ENCODE assay signal across 18 cellular contexts in the genomic region with DNA sequence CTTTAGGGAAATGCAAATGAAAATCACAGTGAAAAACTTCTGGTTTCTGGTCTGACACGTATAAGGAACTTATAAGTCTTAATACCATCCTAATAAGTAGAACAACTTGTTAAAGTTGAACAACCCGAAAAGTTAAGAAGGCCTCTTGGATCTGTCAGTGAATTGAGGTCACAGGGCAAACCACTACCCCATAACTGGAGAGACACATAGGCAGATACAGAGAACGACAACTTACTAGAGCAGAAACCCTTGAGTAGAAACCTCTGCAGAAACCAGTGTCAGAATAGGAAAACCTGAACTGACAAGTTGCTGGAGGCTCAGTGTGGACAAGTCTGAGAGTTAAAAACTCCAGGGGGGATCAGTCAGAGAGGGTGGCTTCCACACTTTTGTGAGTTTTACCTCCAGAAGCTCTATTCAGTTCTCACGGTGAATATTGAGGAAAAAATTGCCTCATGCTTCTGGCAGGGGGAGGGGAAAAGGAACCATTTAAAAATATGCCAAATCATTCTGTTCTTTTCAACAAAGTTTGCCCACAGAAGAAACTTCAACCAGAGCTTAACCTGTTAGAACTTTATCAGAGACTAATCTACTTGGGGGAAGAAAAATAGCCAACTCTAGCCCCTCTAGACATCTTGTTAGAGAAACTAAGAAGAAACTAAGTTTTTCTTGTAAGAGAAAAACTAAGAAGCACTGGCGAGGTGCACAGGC.
"Had no signal": no experiment of that assay in that cellular context is flagged by ENCODE, and none has a peak within 500 bp of the region (broad histone marks: within the 10 kb centered on the region; RNA-seq: fewer than 3 reads in every experiment).

No MANE protein-coding gene starts in this region.

- H3K4me2 ChIP-seq: neural progenitor cell had no signal

- H2AFZ ChIP-seq: neural progenitor cell had no signal

- H3K27me3 Mint-ChIP-seq: stimulated activated memory B cell treated with anti-CD40 and anti-IgM and Interleukin-4, amounts not matched to agents 10 μg/mL and 1 μg/mL and 100 μg/mL, for 72 hours had no signal

- H3K4me1 Mint-ChIP-seq: mesothelial cell of epicardium; neural progenitor cell; stimulated activated memory B cell treated with anti-CD40 and anti-IgM and Interleukin-4, amounts not matched to agents 10 μg/mL and 1 μg/mL and 100 μg/mL, for 72 hours; T-cell had no signal

- H3K4me1 ChIP-seq: neural progenitor cell, pancreas, vagina had no signal

- DNase-seq: activated CD4-positive, alpha-beta T cell treated with anti-CD3 and anti-CD28 coated beads, Interleukin-2, amount 50 U/mL, for 48 hours; activated CD8-positive, alpha-beta memory T cell treated with anti-CD3 and anti-CD28 coated beads, Interleukin-2, amount 10 ng/mL, durations not matched to agents 7 days and 5 days; activated naive CD4-positive, alpha-beta T cell treated with anti-CD3 and anti-CD28 coated beads for 36 hours; activated T-cell treated with anti-CD3 and anti-CD28 coated beads, Interleukin-2, amount 50 U/mL, for 1 hour; hypothalamus; kidney glomerular epithelial cell; pancreas; stimulated activated CD4-positive, alpha-beta T cell treated with anti-CD3 and anti-CD28 coated beads, Interleukin-2, amount 100 ng/mL, for 48 hours; T-cell; T1000; tibial artery; WERI-Rb-1 had no signal

- H3K4me3 ChIP-seq: neural progenitor cell, pancreas, tibial artery, vagina had no signal

- ATAC-seq: activated CD8-positive, alpha-beta memory T cell treated with anti-CD3 and anti-CD28 coated beads, Interleukin-2, amount 10 ng/mL, durations not matched to agents 7 days and 5 days; esophagus mucosa; pancreas; stimulated activated memory B cell treated with anti-CD40 and anti-IgM and Interleukin-4, amounts not matched to agents 10 μg/mL and 1 μg/mL and 100 μg/mL, for 72 hours; T-cell had no signal

- H3K9ac ChIP-seq: neural progenitor cell had no signal

- H3K36me3 Mint-ChIP-seq: activated CD8-positive, alpha-beta memory T cell treated with anti-CD3 and anti-CD28 coated beads, Interleukin-2, amount 10 ng/mL, durations not matched to agents 7 days and 5 days; neural progenitor cell; stimulated activated memory B cell treated with anti-CD40 and anti-IgM and Interleukin-4, amounts not matched to agents 10 μg/mL and 1 μg/mL and 100 μg/mL, for 72 hours; T-cell had no signal

- H3K9me3 Mint-ChIP-seq: activated T-helper 2 cell treated with anti-CD3 and anti-CD28 coated beads, Interferon-gamma antibody, Interleukin-2, Interleukin-4, amounts not matched to agents 10 μg/mL and 5 μg/mL and 100 μg/mL, durations not matched to agents 14 hours and 24 hours and 36 hours; neural progenitor cell had no signal

- H3K36me3 ChIP-seq: neural progenitor cell, pancreas, tibial artery, vagina, WERI-Rb-1 had no signal

- H3K27me3 ChIP-seq: neural progenitor cell, pancreas, tibial artery, vagina had no signal

- H3K9me3 ChIP-seq: pancreas, tibial artery, vagina had no signal

- H3K27ac Mint-ChIP-seq: activated CD8-positive, alpha-beta memory T cell treated with anti-CD3 and anti-CD28 coated beads, Interleukin-2, amount 10 ng/mL, durations not matched to agents 7 days and 5 days; activated naive CD4-positive, alpha-beta T cell treated with anti-CD3 and anti-CD28 coated beads for 36 hours; activated T-helper 2 cell treated with anti-CD3 and anti-CD28 coated beads, Interferon-gamma antibody, Interleukin-2, Interleukin-4, amounts not matched to agents 10 μg/mL and 5 μg/mL and 100 μg/mL, durations not matched to agents 14 hours and 24 hours and 36 hours; mesothelial cell of epicardium; neural progenitor cell; stimulated activated memory B cell treated with anti-CD40 and anti-IgM and Interleukin-4, amounts not matched to agents 10 μg/mL and 1 μg/mL and 100 μg/mL, for 72 hours; T-cell had no signal

- H3K4me3 Mint-ChIP-seq: activated CD8-positive, alpha-beta memory T cell treated with anti-CD3 and anti-CD28 coated beads, Interleukin-2, amount 10 ng/mL, durations not matched to agents 7 days and 5 days; activated naive CD4-positive, alpha-beta T cell treated with anti-CD3 and anti-CD28 coated beads for 36 hours; mesothelial cell of epicardium; neural progenitor cell; stimulated activated memory B cell treated with anti-CD40 and anti-IgM and Interleukin-4, amounts not matched to agents 10 μg/mL and 1 μg/mL and 100 μg/mL, for 72 hours; T-cell had no signal

- H3K27ac ChIP-seq: neural progenitor cell, pancreas, vagina, WERI-Rb-1 had no signal
